1 cellular context compared by ENCODE assay signal in genomic region chr9:98241357-98242104, GRCh38.
TF ChIP-seq lines count a peak whose summit lies in the region.

No MANE protein-coding gene starts in this region.

TF ChIP-seq in GM23338, 12 proteins besides CTCF, POLR2A, EP300 and RAD21:
- TF ChIP-seq ZNF462 (CRISPR knock-in tag; IDR thresholded peaks at IDR 0.05), result no peak
- TF ChIP-seq ZNF331 (CRISPR knock-in tag; IDR thresholded peaks at IDR 0.05; ENCODE audit: low read depth), result no peak
- no peak for TF ChIP-seq ETS1 (IDR thresholded peaks at IDR 0.05)
- no peak for TF ChIP-seq NANOG (IDR thresholded peaks at IDR 0.05; ENCODE audit: borderline replicate concordance)
- no peak for TF ChIP-seq EZH2 (IDR thresholded peaks at IDR 0.05; ENCODE audit: low read depth, unreplicated experiment)
- TF ChIP-seq REST (IDR thresholded peaks at IDR 0.05; ENCODE audit: unreplicated experiment), result no peak
- TF ChIP-seq POLR2AphosphoS5 (IDR thresholded peaks at IDR 0.05; ENCODE audit: low read depth), result no peak
- TF ChIP-seq EZH2phosphoT487 (IDR thresholded peaks at IDR 0.05; ENCODE audit: unreplicated experiment), result no peak
- no peak for TF ChIP-seq JUNB (IDR thresholded peaks at IDR 0.05; ENCODE audit: unreplicated experiment)
- no peak for TF ChIP-seq ZNF114 (CRISPR knock-in tag; IDR thresholded peaks at IDR 0.05)
- no peak for TF ChIP-seq STAT1 (IDR thresholded peaks at IDR 0.05; ENCODE audit: unreplicated experiment)
- no peak for TF ChIP-seq CREB1 (CRISPR knock-in tag; IDR thresholded peaks at IDR 0.05; ENCODE audit: low read depth)
